ENCODE assay signal across 1 cellular context in genomic region chr16:20410153-20410723, GRCh38.
TF ChIP-seq lines count a peak whose summit lies in the region.

No MANE protein-coding gene starts in this region.

TF ChIP-seq in HepG2, 621 proteins besides CTCF, POLR2A, EP300 and RAD21 (continued from another document):
- TF ChIP-seq EED (CRISPR knock-in tag; IDR thresholded peaks at IDR 0.05): no peak
- TF ChIP-seq PRPF4 (IDR thresholded peaks at IDR 0.05; ENCODE audit: low read depth, low read length, poor library complexity, severe bottlenecking): no peak
- TF ChIP-seq MYPOP (CRISPR knock-in tag; IDR thresholded peaks at IDR 0.05): no peak
- TF ChIP-seq ZBTB42 (CRISPR knock-in tag; IDR thresholded peaks at IDR 0.05): no peak
- TF ChIP-seq FOXK2 (IDR thresholded peaks at IDR 0.05): no peak
- no peak for TF ChIP-seq E2F2 (CRISPR knock-in tag; IDR thresholded peaks at IDR 0.05; ENCODE audit: borderline replicate concordance)
- TF ChIP-seq HNRNPH1 (optimal IDR thresholded peaks at IDR 0.05; ENCODE audit: low read depth, low read length): no peak
- TF ChIP-seq ARID3A (IDR thresholded peaks at IDR 0.05; ENCODE audit: low read depth, low read length): no peak
- TF ChIP-seq SIN3A (IDR thresholded peaks at IDR 0.05; ENCODE audit: borderline replicate concordance, low read depth, low read length): no peak
- no peak for TF ChIP-seq ZBTB10 (CRISPR knock-in tag; IDR thresholded peaks at IDR 0.05; ENCODE audit: borderline replicate concordance)
- no peak for TF ChIP-seq ZNF446 (CRISPR knock-in tag; IDR thresholded peaks at IDR 0.05)
- no peak for TF ChIP-seq FOXC1 (CRISPR knock-in tag; IDR thresholded peaks at IDR 0.05; ENCODE audit: borderline replicate concordance)
- no peak for TF ChIP-seq PTBP1 (IDR thresholded peaks at IDR 0.05; ENCODE audit: low read depth, low read length, poor library complexity, severe bottlenecking)
- 0 out of 2 replicates have a peak, but pooled peaks have one; percentile 9 for TF ChIP-seq ZNF264 (CRISPR knock-in tag; IDR thresholded peaks at IDR 0.05)
- TF ChIP-seq ZNF605 (CRISPR knock-in tag; IDR thresholded peaks at IDR 0.05): no peak
- no peak for TF ChIP-seq ZNF142 (CRISPR knock-in tag; IDR thresholded peaks at IDR 0.05)
- TF ChIP-seq MEIS1 (CRISPR knock-in tag; IDR thresholded peaks at IDR 0.05; ENCODE audit: borderline replicate concordance): no peak
- no peak for TF ChIP-seq IRF1 (CRISPR knock-in tag; IDR thresholded peaks at IDR 0.05; ENCODE audit: low read depth)
- TF ChIP-seq CCAR2 (optimal IDR thresholded peaks at IDR 0.05; ENCODE audit: low read depth, low read length): no peak
- no peak for TF ChIP-seq ZNF281 (CRISPR knock-in tag; IDR thresholded peaks at IDR 0.05; ENCODE audit: borderline replicate concordance)
- no peak for TF ChIP-seq BATF2 (CRISPR knock-in tag; IDR thresholded peaks at IDR 0.05)
- no peak for TF ChIP-seq NR2F6 (IDR thresholded peaks at IDR 0.05)
- TF ChIP-seq NR2F6 (CRISPR knock-in tag; IDR thresholded peaks at IDR 0.05): no peak
- TF ChIP-seq ZMYM3 (CRISPR knock-in tag; IDR thresholded peaks at IDR 0.05): peak; percentile 80
- TF ChIP-seq ELF4 (CRISPR knock-in tag; IDR thresholded peaks at IDR 0.05; ENCODE audit: borderline replicate concordance): no peak
- no peak for TF ChIP-seq EZH2 (conservative IDR thresholded peaks at IDR 0.05; ENCODE audit: low read depth, low read length)
- TF ChIP-seq FOXJ3 (CRISPR knock-in tag; IDR thresholded peaks at IDR 0.05; ENCODE audit: borderline replicate concordance): no peak
- no peak for TF ChIP-seq ZNF691 (CRISPR knock-in tag; IDR thresholded peaks at IDR 0.05; ENCODE audit: borderline replicate concordance, low read depth)
- TF ChIP-seq GMEB2 (CRISPR knock-in tag; IDR thresholded peaks at IDR 0.05; ENCODE audit: low read depth): no peak
- no peak for TF ChIP-seq ZFAT (CRISPR knock-in tag; conservative IDR thresholded peaks at IDR 0.05)
